ENCODE assay signal across 1 cellular context in the genomic region with DNA sequence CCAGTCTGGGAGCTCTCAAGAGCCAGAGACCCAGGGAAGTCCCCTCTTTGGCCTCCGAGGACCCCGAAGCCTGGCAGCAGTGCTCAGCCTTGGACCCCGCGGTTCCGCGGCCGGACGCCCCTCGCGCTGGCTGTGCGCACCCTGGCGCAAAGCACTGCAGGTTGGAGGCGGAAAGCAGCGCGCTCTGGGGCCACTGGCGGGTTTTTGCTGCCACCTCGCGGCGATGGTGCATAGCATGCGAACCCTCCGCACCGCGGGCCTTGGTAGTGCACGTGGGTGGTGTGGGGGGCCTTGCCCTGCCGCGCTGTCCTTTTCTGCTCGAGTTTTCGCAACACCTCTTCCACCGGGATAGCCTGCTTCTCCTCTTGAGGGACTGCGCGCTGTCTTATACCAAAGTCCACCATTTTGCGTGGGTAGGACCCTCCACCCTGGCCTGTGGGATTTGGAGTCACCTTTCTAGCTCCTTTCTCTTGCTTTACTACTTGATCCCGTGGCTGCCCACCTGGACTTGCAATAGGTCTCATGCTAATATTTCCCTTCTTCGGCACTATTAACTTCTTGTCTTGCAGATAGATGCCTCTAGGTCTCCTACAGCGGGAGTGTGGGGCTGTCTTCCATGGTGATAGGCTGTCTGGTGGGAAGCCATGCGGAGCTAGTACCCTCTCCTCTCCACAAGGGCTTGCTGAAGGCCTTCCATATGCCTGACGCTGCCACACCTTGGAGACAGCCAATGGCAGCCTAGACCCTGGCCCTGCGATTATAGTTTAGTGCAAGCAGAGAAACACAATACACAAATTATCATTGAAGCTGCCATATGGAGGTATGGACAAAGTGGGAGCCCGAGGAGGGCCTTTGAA.
TF ChIP-seq lines count a peak whose summit lies in the region.

No MANE protein-coding gene starts in this region.

TF ChIP-seq in K562, 482 proteins besides CTCF, POLR2A, EP300 and RAD21 (continued from another document and continues in another):
- TF ChIP-seq, protein P1, sequence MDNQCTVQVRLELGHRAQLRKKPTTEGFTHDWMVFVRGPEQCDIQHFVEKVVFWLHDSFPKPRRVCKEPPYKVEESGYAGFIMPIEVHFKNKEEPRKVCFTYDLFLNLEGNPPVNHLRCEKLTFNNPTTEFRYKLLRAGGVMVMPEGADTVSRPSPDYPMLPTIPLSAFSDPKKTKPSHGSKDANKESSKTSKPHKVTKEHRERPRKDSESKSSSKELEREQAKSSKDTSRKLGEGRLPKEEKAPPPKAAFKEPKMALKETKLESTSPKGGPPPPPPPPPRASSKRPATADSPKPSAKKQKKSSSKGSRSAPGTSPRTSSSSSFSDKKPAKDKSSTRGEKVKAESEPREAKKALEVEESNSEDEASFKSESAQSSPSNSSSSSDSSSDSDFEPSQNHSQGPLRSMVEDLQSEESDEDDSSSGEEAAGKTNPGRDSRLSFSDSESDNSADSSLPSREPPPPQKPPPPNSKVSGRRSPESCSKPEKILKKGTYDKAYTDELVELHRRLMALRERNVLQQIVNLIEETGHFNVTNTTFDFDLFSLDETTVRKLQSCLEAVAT (IDR thresholded peaks at IDR 0.05): no peak
- peak; percentile 96 for TF ChIP-seq STAG1 (CRISPR knock-in tag; IDR thresholded peaks at IDR 0.05; ENCODE audit: borderline replicate concordance)
- TF ChIP-seq, protein P2, sequence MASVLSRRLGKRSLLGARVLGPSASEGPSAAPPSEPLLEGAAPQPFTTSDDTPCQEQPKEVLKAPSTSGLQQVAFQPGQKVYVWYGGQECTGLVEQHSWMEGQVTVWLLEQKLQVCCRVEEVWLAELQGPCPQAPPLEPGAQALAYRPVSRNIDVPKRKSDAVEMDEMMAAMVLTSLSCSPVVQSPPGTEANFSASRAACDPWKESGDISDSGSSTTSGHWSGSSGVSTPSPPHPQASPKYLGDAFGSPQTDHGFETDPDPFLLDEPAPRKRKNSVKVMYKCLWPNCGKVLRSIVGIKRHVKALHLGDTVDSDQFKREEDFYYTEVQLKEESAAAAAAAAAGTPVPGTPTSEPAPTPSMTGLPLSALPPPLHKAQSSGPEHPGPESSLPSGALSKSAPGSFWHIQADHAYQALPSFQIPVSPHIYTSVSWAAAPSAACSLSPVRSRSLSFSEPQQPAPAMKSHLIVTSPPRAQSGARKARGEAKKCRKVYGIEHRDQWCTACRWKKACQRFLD (CRISPR knock-in tag; IDR thresholded peaks at IDR 0.05): no peak
- TF ChIP-seq FOS (IDR thresholded peaks at IDR 0.05; ENCODE audit: extremely low read depth, insufficient read length): no peak
- TF ChIP-seq ARHGAP35 (IDR thresholded peaks at IDR 0.05; ENCODE audit: partially characterized antibody): no peak
- TF ChIP-seq ZNF408 (CRISPR knock-in tag; IDR thresholded peaks at IDR 0.05; ENCODE audit: low read depth): no peak
- TF ChIP-seq EP400 (IDR thresholded peaks at IDR 0.05): no peak
- TF ChIP-seq SRSF7 (optimal IDR thresholded peaks at IDR 0.05; ENCODE audit: low read depth, low read length): no peak
- no peak for TF ChIP-seq RFX1 (IDR thresholded peaks at IDR 0.05)
- no peak for TF ChIP-seq MAFF (IDR thresholded peaks at IDR 0.05; ENCODE audit: low read length)
- no peak for TF ChIP-seq SAFB2 (IDR thresholded peaks at IDR 0.05; ENCODE audit: borderline replicate concordance, low read depth, low read length, severe bottlenecking)
- TF ChIP-seq ZNF224 (CRISPR knock-in tag; IDR thresholded peaks at IDR 0.05): no peak
- TF ChIP-seq, protein P3, sequence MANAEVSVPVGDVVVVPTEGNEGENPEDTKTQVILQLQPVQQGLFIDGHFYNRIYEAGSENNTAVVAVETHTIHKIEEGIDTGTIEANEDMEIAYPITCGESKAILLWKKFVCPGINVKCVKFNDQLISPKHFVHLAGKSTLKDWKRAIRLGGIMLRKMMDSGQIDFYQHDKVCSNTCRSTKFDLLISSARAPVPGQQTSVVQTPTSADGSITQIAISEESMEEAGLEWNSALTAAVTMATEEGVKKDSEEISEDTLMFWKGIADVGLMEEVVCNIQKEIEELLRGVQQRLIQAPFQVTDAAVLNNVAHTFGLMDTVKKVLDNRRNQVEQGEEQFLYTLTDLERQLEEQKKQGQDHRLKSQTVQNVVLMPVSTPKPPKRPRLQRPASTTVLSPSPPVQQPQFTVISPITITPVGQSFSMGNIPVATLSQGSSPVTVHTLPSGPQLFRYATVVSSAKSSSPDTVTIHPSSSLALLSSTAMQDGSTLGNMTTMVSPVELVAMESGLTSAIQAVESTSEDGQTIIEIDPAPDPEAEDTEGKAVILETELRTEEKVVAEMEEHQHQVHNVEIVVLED (CRISPR knock-in tag; IDR thresholded peaks at IDR 0.05): no peak
- TF ChIP-seq ZFP30 (CRISPR knock-in tag; IDR thresholded peaks at IDR 0.05; ENCODE audit: borderline replicate concordance): no peak
- TF ChIP-seq MYC (IDR thresholded peaks at IDR 0.05; ENCODE audit: low read depth, low read length): peak; percentile 37; the same call in 1 of the 2 replicates
- TF ChIP-seq MYC (CRISPR knock-in tag; IDR thresholded peaks at IDR 0.05; ENCODE audit: borderline replicate concordance, low read depth): no peak
- TF ChIP-seq ZNF699 (CRISPR knock-in tag; IDR thresholded peaks at IDR 0.05; ENCODE audit: insufficient replicate concordance): no peak
- TF ChIP-seq, protein P4, sequence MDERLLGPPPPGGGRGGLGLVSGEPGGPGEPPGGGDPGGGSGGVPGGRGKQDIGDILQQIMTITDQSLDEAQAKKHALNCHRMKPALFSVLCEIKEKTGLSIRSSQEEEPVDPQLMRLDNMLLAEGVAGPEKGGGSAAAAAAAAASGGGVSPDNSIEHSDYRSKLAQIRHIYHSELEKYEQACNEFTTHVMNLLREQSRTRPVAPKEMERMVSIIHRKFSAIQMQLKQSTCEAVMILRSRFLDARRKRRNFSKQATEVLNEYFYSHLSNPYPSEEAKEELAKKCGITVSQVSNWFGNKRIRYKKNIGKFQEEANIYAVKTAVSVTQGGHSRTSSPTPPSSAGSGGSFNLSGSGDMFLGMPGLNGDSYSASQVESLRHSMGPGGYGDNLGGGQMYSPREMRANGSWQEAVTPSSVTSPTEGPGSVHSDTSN (CRISPR knock-in tag; IDR thresholded peaks at IDR 0.05; ENCODE audit: low read depth): no peak
- TF ChIP-seq, protein P4 (tag; conservative IDR thresholded peaks at IDR 0.05; ENCODE audit: low read depth): no peak
- TF ChIP-seq ELF1 (tag; IDR thresholded peaks at IDR 0.05): no peak
- TF ChIP-seq ZNF384 (IDR thresholded peaks at IDR 0.05; ENCODE audit: low read depth, low read length): no peak
- no peak for TF ChIP-seq NFRKB (IDR thresholded peaks at IDR 0.05; ENCODE audit: low read depth)
- TF ChIP-seq, protein P5, sequence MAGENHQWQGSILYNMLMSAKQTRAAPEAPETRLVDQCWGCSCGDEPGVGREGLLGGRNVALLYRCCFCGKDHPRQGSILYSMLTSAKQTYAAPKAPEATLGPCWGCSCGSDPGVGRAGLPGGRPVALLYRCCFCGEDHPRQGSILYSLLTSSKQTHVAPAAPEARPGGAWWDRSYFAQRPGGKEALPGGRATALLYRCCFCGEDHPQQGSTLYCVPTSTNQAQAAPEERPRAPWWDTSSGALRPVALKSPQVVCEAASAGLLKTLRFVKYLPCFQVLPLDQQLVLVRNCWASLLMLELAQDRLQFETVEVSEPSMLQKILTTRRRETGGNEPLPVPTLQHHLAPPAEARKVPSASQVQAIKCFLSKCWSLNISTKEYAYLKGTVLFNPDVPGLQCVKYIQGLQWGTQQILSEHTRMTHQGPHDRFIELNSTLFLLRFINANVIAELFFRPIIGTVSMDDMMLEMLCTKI (IDR thresholded peaks at IDR 0.05; ENCODE audit: partially characterized antibody): no peak
- 0 out of 2 replicates have a peak, but pooled peaks have one; percentile 43 for TF ChIP-seq MTA3 (IDR thresholded peaks at IDR 0.05; ENCODE audit: borderline replicate concordance)
- TF ChIP-seq NFIX (CRISPR knock-in tag; IDR thresholded peaks at IDR 0.05; ENCODE audit: low read depth): no peak
- no peak for TF ChIP-seq NFATC3 (IDR thresholded peaks at IDR 0.05)
- no peak for TF ChIP-seq HDAC3 (IDR thresholded peaks at IDR 0.05; ENCODE audit: borderline replicate concordance, partially characterized antibody)
- TF ChIP-seq SRSF1 (IDR thresholded peaks at IDR 0.05; ENCODE audit: low read depth, low read length): no peak
- no peak for TF ChIP-seq NFXL1 (CRISPR knock-in tag; IDR thresholded peaks at IDR 0.05)
- TF ChIP-seq NCOA1 (IDR thresholded peaks at IDR 0.05; ENCODE audit: low read depth): no peak
- no peak for TF ChIP-seq MCM5 (IDR thresholded peaks at IDR 0.05; ENCODE audit: low read depth)
- TF ChIP-seq ZNF583 (CRISPR knock-in tag; IDR thresholded peaks at IDR 0.05): no peak
- TF ChIP-seq CAMTA2 (CRISPR knock-in tag; conservative IDR thresholded peaks at IDR 0.05): no peak
- TF ChIP-seq TRIM28 (IDR thresholded peaks at IDR 0.05): no peak
- peak; percentile 41; the same call in 1 of the 2 replicates for TF ChIP-seq L3MBTL2 (IDR thresholded peaks at IDR 0.05)
- TF ChIP-seq ZNF76 (CRISPR knock-in tag; IDR thresholded peaks at IDR 0.05; ENCODE audit: borderline replicate concordance): no peak
- no peak for TF ChIP-seq C11orf30 (IDR thresholded peaks at IDR 0.05; ENCODE audit: low read depth)
- TF ChIP-seq ZNF444 (CRISPR knock-in tag; IDR thresholded peaks at IDR 0.05): no peak
- TF ChIP-seq, protein P6, sequence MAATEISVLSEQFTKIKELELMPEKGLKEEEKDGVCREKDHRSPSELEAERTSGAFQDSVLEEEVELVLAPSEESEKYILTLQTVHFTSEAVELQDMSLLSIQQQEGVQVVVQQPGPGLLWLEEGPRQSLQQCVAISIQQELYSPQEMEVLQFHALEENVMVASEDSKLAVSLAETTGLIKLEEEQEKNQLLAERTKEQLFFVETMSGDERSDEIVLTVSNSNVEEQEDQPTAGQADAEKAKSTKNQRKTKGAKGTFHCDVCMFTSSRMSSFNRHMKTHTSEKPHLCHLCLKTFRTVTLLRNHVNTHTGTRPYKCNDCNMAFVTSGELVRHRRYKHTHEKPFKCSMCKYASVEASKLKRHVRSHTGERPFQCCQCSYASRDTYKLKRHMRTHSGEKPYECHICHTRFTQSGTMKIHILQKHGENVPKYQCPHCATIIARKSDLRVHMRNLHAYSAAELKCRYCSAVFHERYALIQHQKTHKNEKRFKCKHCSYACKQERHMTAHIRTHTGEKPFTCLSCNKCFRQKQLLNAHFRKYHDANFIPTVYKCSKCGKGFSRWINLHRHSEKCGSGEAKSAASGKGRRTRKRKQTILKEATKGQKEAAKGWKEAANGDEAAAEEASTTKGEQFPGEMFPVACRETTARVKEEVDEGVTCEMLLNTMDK (IDR thresholded peaks at IDR 0.05; ENCODE audit: borderline replicate concordance, insufficient read depth, low read depth, low read length, poor library complexity, severe bottlenecking): peak; percentile 11
- TF ChIP-seq GTF2E2 (tag; IDR thresholded peaks at IDR 0.05): no peak
- no peak for TF ChIP-seq MTA1 (IDR thresholded peaks at IDR 0.05; ENCODE audit: borderline replicate concordance)
- no peak for TF ChIP-seq PYGO2 (tag; IDR thresholded peaks at IDR 0.05)
- TF ChIP-seq ZNF184 (CRISPR knock-in tag; IDR thresholded peaks at IDR 0.05): no peak
- TF ChIP-seq, protein P7, sequence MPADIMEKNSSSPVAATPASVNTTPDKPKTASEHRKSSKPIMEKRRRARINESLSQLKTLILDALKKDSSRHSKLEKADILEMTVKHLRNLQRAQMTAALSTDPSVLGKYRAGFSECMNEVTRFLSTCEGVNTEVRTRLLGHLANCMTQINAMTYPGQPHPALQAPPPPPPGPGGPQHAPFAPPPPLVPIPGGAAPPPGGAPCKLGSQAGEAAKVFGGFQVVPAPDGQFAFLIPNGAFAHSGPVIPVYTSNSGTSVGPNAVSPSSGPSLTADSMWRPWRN (IDR thresholded peaks at IDR 0.05; ENCODE audit: low read depth): no peak
- TF ChIP-seq, protein P8, sequence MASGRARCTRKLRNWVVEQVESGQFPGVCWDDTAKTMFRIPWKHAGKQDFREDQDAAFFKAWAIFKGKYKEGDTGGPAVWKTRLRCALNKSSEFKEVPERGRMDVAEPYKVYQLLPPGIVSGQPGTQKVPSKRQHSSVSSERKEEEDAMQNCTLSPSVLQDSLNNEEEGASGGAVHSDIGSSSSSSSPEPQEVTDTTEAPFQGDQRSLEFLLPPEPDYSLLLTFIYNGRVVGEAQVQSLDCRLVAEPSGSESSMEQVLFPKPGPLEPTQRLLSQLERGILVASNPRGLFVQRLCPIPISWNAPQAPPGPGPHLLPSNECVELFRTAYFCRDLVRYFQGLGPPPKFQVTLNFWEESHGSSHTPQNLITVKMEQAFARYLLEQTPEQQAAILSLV (tag; IDR thresholded peaks at IDR 0.05): no peak
- TF ChIP-seq YBX1 (IDR thresholded peaks at IDR 0.05): no peak
- TF ChIP-seq ZKSCAN3 (CRISPR knock-in tag; IDR thresholded peaks at IDR 0.05): no peak
- TF ChIP-seq, protein P9, sequence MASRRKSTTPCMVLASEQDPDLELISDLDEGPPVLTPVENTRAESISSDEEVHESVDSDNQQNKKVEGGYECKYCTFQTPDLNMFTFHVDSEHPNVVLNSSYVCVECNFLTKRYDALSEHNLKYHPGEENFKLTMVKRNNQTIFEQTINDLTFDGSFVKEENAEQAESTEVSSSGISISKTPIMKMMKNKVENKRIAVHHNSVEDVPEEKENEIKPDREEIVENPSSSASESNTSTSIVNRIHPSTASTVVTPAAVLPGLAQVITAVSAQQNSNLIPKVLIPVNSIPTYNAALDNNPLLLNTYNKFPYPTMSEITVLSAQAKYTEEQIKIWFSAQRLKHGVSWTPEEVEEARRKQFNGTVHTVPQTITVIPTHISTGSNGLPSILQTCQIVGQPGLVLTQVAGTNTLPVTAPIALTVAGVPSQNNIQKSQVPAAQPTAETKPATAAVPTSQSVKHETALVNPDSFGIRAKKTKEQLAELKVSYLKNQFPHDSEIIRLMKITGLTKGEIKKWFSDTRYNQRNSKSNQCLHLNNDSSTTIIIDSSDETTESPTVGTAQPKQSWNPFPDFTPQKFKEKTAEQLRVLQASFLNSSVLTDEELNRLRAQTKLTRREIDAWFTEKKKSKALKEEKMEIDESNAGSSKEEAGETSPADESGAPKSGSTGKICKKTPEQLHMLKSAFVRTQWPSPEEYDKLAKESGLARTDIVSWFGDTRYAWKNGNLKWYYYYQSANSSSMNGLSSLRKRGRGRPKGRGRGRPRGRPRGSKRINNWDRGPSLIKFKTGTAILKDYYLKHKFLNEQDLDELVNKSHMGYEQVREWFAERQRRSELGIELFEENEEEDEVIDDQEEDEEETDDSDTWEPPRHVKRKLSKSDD (conservative IDR thresholded peaks at IDR 0.05; ENCODE audit: low read length): no peak
- no peak for TF ChIP-seq ZNF3 (CRISPR knock-in tag; IDR thresholded peaks at IDR 0.05)
- no peak for TF ChIP-seq LARP7 (IDR thresholded peaks at IDR 0.05)
- TF ChIP-seq ZNF133 (CRISPR knock-in tag; IDR thresholded peaks at IDR 0.05): no peak
- peak; percentile 60 for TF ChIP-seq HNRNPLL (IDR thresholded peaks at IDR 0.05; ENCODE audit: low read depth, low read length, poor library complexity, severe bottlenecking)
